ENCODE assay signal across 19 cellular contexts in the genomic region with DNA sequence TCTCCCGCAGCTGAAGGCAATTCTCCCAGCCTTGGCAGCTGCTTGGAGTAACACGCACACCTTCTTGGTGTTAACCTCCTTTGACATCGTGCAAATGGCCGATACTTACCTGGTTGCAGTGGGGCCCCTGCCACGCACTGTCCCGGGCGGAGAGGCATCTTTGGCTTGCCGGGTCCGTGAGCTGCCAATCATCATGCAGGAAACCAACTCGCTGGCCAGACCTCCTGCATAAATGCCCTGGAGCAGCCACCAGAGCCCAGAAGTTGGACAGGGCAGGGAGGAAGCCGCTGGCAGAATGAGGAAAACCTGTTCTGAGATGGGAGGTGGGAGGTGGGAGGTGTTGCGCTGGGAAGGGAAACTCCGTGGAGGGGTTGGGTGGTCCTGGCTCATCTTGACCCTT.
"Had no signal": no experiment of that assay in that cellular context is flagged by ENCODE, and none has a peak within 500 bp of the region (broad histone marks: within the 10 kb centered on the region; RNA-seq: fewer than 3 reads in every experiment).

No MANE protein-coding gene starts in this region.

- H3K27ac Mint-ChIP-seq: activated B cell treated with CpG ODN at 0.5 μM for 24 hours; activated CD4-positive, alpha-beta T cell treated with anti-CD3 and anti-CD28 coated beads for 36 hours; activated naive CD4-positive, alpha-beta T cell treated with anti-CD3 and anti-CD28 coated beads, Interleukin-2, amount 10 ng/mL, durations not matched to agents 7 days and 5 days; neural progenitor cell had no signal

- H3K4me3 Mint-ChIP-seq: activated B cell treated with CpG ODN at 0.5 μM for 24 hours; activated CD4-positive, alpha-beta T cell treated with anti-CD3 and anti-CD28 coated beads for 36 hours; activated naive CD4-positive, alpha-beta T cell treated with anti-CD3 and anti-CD28 coated beads, Interleukin-2, amount 10 ng/mL, durations not matched to agents 7 days and 5 days; activated T-cell treated with anti-CD3 and anti-CD28 coated beads, Interleukin-2, amount 50 U/mL, for 4 hours; naive B cell; neural progenitor cell had no signal

- ATAC-seq: activated CD4-positive, alpha-beta T cell treated with anti-CD3 and anti-CD28 coated beads for 36 hours; activated T-cell treated with anti-CD3 and anti-CD28 coated beads, Interleukin-2, amount 50 U/mL, for 4 hours; heart right ventricle; left colon; psoas muscle; stimulated activated naive CD8-positive, alpha-beta T cell treated with anti-CD3 and anti-CD28 coated beads, Interleukin-15, Interleukin-2, amounts not matched to agents 100 U/mL and 50 U/mL, for 24 hours had no signal

- H3K36me3 Mint-ChIP-seq: activated naive CD4-positive, alpha-beta T cell treated with anti-CD3 and anti-CD28 coated beads, Interleukin-2, amount 10 ng/mL, durations not matched to agents 7 days and 5 days; neural progenitor cell had no signal

- DNase-seq: activated B cell treated with CpG ODN at 0.5 μM for 24 hours; activated CD4-positive, alpha-beta T cell treated with anti-CD3 and anti-CD28 coated beads for 36 hours; activated CD4-positive, alpha-beta T cell treated with anti-CD3 and anti-CD28 coated beads, Interleukin-2, amount 50 U/mL, for 4 hours; activated CD8-positive, alpha-beta memory T cell treated with anti-CD3 and anti-CD28 coated beads for 24 hours; activated CD8-positive, alpha-beta memory T cell treated with anti-CD3 and anti-CD28 coated beads, Interleukin-2, amount 50 U/mL, for 4 hours; activated naive CD4-positive, alpha-beta T cell treated with anti-CD3 and anti-CD28 coated beads, Interleukin-2, amount 10 ng/mL, durations not matched to agents 7 days and 5 days; activated T-cell treated with anti-CD3 and anti-CD28 coated beads, Interleukin-2, amount 50 U/mL, for 4 hours; amygdala; cerebellar nuclear complex; cortex of kidney; effector CD4-positive, alpha-beta T cell; heart right ventricle; left colon; naive B cell; psoas muscle; stimulated activated CD4-positive, alpha-beta T cell treated with anti-CD3 and anti-CD28 coated beads, Interleukin-12 subunit alpha, Interleukin-12 subunit beta, amount 100 ng/mL, for 4 hours; stimulated activated CD4-positive, alpha-beta T cell treated with anti-CD3 and anti-CD28 coated beads, Interleukin-4, amount 100 ng/mL, for 4 hours; stimulated activated naive CD8-positive, alpha-beta T cell treated with anti-CD3 and anti-CD28 coated beads, Interleukin-15, Interleukin-2, amounts not matched to agents 100 U/mL and 50 U/mL, for 24 hours had no signal

- H3K4me1 Mint-ChIP-seq: activated B cell treated with CpG ODN at 0.5 μM for 24 hours; activated CD4-positive, alpha-beta T cell treated with anti-CD3 and anti-CD28 coated beads for 36 hours; activated naive CD4-positive, alpha-beta T cell treated with anti-CD3 and anti-CD28 coated beads, Interleukin-2, amount 10 ng/mL, durations not matched to agents 7 days and 5 days; naive B cell; neural progenitor cell had no signal
